In the genomic region with DNA sequence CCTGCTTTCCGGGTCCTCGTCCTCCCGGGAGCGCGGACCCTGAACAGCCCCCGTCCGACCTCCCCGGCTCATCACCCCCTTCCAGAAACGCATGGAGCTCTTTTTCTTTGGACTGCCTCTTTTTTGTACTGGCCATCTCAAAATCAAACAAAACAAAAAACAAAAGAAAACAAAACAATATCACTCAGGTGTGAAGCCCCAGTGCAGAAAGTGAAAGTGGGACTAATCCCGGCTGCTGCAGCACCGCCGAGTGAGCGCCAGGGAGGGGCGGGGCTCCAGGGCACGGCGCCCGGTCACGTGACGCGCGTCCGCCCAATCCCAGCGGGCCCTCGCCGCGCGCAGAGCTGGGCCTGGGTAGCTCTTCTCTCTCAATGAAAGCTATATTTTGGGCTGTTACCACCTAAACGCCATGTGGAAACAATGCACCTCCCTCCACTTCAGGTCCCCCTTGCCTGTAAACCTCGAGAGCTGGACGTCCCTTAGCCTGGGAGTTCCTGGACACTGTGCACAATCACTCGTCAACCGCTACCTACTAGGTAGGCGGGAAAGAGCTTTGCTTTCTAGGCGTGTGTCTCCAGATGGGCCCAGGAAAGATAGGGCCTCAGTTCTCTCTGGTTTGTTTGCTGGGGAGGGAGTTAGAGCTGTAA, we compare ENCODE assay signal across 1 cellular context.
TF ChIP-seq lines count a peak whose summit lies in the region.

No MANE protein-coding gene starts in this region.

TF ChIP-seq in HEK293, 187 proteins besides CTCF, POLR2A, EP300 and RAD21 (continued from another document):
- TF ChIP-seq, protein P1, sequence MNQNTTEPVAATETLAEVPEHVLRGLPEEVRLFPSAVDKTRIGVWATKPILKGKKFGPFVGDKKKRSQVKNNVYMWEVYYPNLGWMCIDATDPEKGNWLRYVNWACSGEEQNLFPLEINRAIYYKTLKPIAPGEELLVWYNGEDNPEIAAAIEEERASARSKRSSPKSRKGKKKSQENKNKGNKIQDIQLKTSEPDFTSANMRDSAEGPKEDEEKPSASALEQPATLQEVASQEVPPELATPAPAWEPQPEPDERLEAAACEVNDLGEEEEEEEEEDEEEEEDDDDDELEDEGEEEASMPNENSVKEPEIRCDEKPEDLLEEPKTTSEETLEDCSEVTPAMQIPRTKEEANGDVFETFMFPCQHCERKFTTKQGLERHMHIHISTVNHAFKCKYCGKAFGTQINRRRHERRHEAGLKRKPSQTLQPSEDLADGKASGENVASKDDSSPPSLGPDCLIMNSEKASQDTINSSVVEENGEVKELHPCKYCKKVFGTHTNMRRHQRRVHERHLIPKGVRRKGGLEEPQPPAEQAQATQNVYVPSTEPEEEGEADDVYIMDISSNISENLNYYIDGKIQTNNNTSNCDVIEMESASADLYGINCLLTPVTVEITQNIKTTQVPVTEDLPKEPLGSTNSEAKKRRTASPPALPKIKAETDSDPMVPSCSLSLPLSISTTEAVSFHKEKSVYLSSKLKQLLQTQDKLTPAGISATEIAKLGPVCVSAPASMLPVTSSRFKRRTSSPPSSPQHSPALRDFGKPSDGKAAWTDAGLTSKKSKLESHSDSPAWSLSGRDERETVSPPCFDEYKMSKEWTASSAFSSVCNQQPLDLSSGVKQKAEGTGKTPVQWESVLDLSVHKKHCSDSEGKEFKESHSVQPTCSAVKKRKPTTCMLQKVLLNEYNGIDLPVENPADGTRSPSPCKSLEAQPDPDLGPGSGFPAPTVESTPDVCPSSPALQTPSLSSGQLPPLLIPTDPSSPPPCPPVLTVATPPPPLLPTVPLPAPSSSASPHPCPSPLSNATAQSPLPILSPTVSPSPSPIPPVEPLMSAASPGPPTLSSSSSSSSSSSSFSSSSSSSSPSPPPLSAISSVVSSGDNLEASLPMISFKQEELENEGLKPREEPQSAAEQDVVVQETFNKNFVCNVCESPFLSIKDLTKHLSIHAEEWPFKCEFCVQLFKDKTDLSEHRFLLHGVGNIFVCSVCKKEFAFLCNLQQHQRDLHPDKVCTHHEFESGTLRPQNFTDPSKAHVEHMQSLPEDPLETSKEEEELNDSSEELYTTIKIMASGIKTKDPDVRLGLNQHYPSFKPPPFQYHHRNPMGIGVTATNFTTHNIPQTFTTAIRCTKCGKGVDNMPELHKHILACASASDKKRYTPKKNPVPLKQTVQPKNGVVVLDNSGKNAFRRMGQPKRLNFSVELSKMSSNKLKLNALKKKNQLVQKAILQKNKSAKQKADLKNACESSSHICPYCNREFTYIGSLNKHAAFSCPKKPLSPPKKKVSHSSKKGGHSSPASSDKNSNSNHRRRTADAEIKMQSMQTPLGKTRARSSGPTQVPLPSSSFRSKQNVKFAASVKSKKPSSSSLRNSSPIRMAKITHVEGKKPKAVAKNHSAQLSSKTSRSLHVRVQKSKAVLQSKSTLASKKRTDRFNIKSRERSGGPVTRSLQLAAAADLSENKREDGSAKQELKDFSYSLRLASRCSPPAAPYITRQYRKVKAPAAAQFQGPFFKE (tag by site-specific recombination; IDR thresholded peaks at IDR 0.05; ENCODE audit: borderline replicate concordance): no peak
- TF ChIP-seq ZNF510 (tag by site-specific recombination; IDR thresholded peaks at IDR 0.05; ENCODE audit: insufficient replicate concordance): no peak
- TF ChIP-seq, protein P2, sequence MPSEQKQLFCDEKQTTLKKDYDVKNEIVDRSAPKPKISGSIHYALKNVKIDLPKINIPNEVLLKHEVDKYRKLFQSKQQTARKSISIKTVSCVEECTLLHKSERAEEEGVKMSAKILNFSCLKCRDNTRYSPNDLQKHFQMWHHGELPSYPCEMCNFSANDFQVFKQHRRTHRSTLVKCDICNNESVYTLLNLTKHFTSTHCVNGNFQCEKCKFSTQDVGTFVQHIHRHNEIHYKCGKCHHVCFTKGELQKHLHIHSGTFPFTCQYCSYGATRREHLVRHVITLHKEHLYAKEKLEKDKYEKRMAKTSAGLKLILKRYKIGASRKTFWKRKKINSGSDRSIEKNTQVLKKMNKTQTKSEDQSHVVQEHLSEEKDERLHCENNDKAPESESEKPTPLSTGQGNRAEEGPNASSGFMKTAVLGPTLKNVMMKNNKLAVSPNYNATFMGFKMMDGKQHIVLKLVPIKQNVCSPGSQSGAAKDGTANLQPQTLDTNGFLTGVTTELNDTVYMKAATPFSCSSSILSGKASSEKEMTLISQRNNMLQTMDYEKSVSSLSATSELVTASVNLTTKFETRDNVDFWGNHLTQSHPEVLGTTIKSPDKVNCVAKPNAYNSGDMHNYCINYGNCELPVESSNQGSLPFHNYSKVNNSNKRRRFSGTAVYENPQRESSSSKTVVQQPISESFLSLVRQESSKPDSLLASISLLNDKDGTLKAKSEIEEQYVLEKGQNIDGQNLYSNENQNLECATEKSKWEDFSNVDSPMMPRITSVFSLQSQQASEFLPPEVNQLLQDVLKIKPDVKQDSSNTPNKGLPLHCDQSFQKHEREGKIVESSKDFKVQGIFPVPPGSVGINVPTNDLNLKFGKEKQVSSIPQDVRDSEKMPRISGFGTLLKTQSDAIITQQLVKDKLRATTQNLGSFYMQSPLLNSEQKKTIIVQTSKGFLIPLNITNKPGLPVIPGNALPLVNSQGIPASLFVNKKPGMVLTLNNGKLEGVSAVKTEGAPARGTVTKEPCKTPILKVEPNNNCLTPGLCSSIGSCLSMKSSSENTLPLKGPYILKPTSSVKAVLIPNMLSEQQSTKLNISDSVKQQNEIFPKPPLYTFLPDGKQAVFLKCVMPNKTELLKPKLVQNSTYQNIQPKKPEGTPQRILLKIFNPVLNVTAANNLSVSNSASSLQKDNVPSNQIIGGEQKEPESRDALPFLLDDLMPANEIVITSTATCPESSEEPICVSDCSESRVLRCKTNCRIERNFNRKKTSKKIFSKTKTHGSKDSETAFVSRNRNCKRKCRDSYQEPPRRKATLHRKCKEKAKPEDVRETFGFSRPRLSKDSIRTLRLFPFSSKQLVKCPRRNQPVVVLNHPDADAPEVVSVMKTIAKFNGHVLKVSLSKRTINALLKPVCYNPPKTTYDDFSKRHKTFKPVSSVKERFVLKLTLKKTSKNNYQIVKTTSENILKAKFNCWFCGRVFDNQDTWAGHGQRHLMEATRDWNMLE (tag by site-specific recombination; conservative IDR thresholded peaks at IDR 0.05; ENCODE audit: low read depth): 0 out of 2 replicates have a peak, but pooled peaks have one; percentile 20
- no peak for TF ChIP-seq ZBTB1 (tag by site-specific recombination; IDR thresholded peaks at IDR 0.05)
